In the genomic region with DNA sequence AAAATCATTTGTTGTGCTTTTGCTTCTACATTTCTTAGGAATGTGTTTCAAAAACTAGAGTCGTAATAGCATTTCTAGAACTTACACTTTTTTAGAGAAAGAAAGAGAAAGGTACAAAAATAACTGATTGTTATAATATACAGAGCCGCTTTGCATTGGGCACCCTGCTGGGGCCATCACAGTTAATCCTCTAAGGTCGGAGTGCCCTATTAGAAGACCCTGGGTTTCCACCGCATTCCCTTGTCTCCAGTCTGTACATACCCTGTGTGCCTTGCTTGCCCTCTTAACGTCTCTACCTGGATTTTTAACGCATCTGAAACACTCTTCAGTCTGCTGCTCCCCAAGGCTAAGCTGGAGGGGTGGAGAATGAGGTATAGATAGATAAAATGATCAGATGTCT, we compare ENCODE assay signal across 6 cellular contexts. TPM values are rescaled to one million over a fixed set of nuclear protein-coding genes. Genes with fewer than 3 reads are reported as not detected.
DNase-seq lines count a peak whose midpoint lies in the region; ATAC-seq and TF ChIP-seq lines count a peak whose summit lies in the region.

No MANE protein-coding gene starts in this region.

- ATAC-seq in activated CD8-positive, alpha-beta T cell treated with anti-CD3 and anti-CD28 coated beads, Interleukin-2, amount 10 ng/mL, durations not matched to agents 7 days and 5 days, result no peak
- no peak for ATAC-seq in GM18511 (IDR thresholded peaks at IDR 0.05; ENCODE audit: unreplicated experiment)
- no peak for ATAC-seq in SK-N-SH treated with all-trans-retinoic acid at 6 μM for 48 hours

- POLR2A ChIA-PET in HEK293T (lab: Yijun Ruan, JAX), result no interaction called here
- POLR2A ChIA-PET in activated CD8-positive, alpha-beta T cell treated with anti-CD3 and anti-CD28 coated beads, Interleukin-2, amount 10 ng/mL, durations not matched to agents 7 days and 5 days (lab: Charles Lee), result no interaction called here

- peaks cover 20% of the 10 kb centered on the region for H3K36me3 Mint-ChIP-seq in activated CD8-positive, alpha-beta T cell treated with anti-CD3 and anti-CD28 coated beads, Interleukin-2, amount 10 ng/mL, durations not matched to agents 7 days and 5 days (ENCODE audit: low read depth)
- peaks cover 28% of the 10 kb centered on the region for H3K36me3 Mint-ChIP-seq in mesothelial cell of epicardium

- peaks cover 5% of the 10 kb centered on the region for H3K4me1 Mint-ChIP-seq in activated CD8-positive, alpha-beta T cell treated with anti-CD3 and anti-CD28 coated beads, Interleukin-2, amount 10 ng/mL, durations not matched to agents 7 days and 5 days (ENCODE audit: low read depth)
- H3K4me1 Mint-ChIP-seq in mesothelial cell of epicardium, result peaks cover 9% of the 10 kb centered on the region

- H3K9me3 Mint-ChIP-seq in activated CD8-positive, alpha-beta T cell treated with anti-CD3 and anti-CD28 coated beads, Interleukin-2, amount 10 ng/mL, durations not matched to agents 7 days and 5 days (ENCODE audit: insufficient read depth), result no peaks in the 10 kb centered on the region
- no peaks in the 10 kb centered on the region for H3K9me3 Mint-ChIP-seq in mesothelial cell of epicardium

- CTCF ChIA-PET in HEK293T (lab: Yijun Ruan, JAX), result no interaction called here
- CTCF ChIA-PET in activated CD8-positive, alpha-beta T cell treated with anti-CD3 and anti-CD28 coated beads, Interleukin-2, amount 10 ng/mL, durations not matched to agents 7 days and 5 days (lab: Charles Lee), result no interaction called here

- peak overlapping the region; percentile 35 for H3K4me3 Mint-ChIP-seq in activated CD8-positive, alpha-beta T cell treated with anti-CD3 and anti-CD28 coated beads, Interleukin-2, amount 10 ng/mL, durations not matched to agents 7 days and 5 days
- H3K4me3 Mint-ChIP-seq in mesothelial cell of epicardium, result peak overlapping the region; percentile 90

- no peak overlapping the region for H3K27ac Mint-ChIP-seq in activated CD8-positive, alpha-beta T cell treated with anti-CD3 and anti-CD28 coated beads, Interleukin-2, amount 10 ng/mL, durations not matched to agents 7 days and 5 days
- H3K27ac Mint-ChIP-seq in mesothelial cell of epicardium, result peak overlapping the region; percentile 97

- no peaks in the 10 kb centered on the region for H3K27me3 Mint-ChIP-seq in activated CD8-positive, alpha-beta T cell treated with anti-CD3 and anti-CD28 coated beads, Interleukin-2, amount 10 ng/mL, durations not matched to agents 7 days and 5 days (ENCODE audit: low read depth)
- H3K27me3 Mint-ChIP-seq in mesothelial cell of epicardium (ENCODE audit: low read depth), result peaks cover 25% of the 10 kb centered on the region

- DNase-seq in HEK293T (ENCODE audit: extremely low spot score) (peak; percentile 14), mesothelial cell of epicardium (ENCODE audit: low spot score in 2 of 2, unreplicated experiment in 2 of 2) (no peak), NCI-H1092 (lab: John Stamatoyannopoulos, UW) (no peak)
- no peak for DNase-seq in activated CD8-positive, alpha-beta T cell treated with anti-CD3 and anti-CD28 coated beads, Interleukin-2, amount 10 ng/mL, durations not matched to agents 7 days and 5 days

- no peak for TF ChIP-seq CTCF in mesothelial cell of epicardium (IDR thresholded peaks at IDR 0.05; ENCODE audit: unreplicated experiment)

TF ChIP-seq in HEK293T, 16 proteins besides CTCF, POLR2A, EP300 and RAD21:
- TF ChIP-seq TARDBP (IDR thresholded peaks at IDR 0.05), result no peak
- TF ChIP-seq FOXK2 (IDR thresholded peaks at IDR 0.05), result no peak
- no peak for TF ChIP-seq FOXA1 (IDR thresholded peaks at IDR 0.05)
- TF ChIP-seq PKNOX1 (IDR thresholded peaks at IDR 0.05), result no peak
- TF ChIP-seq HDGF (IDR thresholded peaks at IDR 0.05; ENCODE audit: borderline replicate concordance), result no peak
- TF ChIP-seq ZNF384 (IDR thresholded peaks at IDR 0.05), result no peak
- TF ChIP-seq LEF1 (IDR thresholded peaks at IDR 0.05; ENCODE audit: borderline replicate concordance), result no peak
- no peak for TF ChIP-seq NFRKB (IDR thresholded peaks at IDR 0.05)
- no peak for TF ChIP-seq ELF4 (IDR thresholded peaks at IDR 0.05)
- TF ChIP-seq BHLHE40 (IDR thresholded peaks at IDR 0.05; ENCODE audit: borderline replicate concordance), result no peak
- no peak for TF ChIP-seq L3MBTL2 (conservative IDR thresholded peaks at IDR 0.05)
- TF ChIP-seq CTBP1 (IDR thresholded peaks at IDR 0.05; ENCODE audit: borderline replicate concordance), result no peak
- no peak for TF ChIP-seq SP1 (IDR thresholded peaks at IDR 0.05)
- no peak for TF ChIP-seq ARNT (IDR thresholded peaks at IDR 0.05)
- TF ChIP-seq FOXM1 (IDR thresholded peaks at IDR 0.05; ENCODE audit: borderline replicate concordance), result no peak
- TF ChIP-seq SUZ12 (IDR thresholded peaks at IDR 0.05), result no peak
TF ChIP-seq in HEK293T: peak in this region for 0.

TF ChIP-seq in SK-N-SH treated with all-trans-retinoic acid at 6 μM for 48 hours, 23 proteins besides CTCF, POLR2A, EP300 and RAD21 (continues in another document):
- TF ChIP-seq CREB5 (CRISPR knock-in tag; IDR thresholded peaks at IDR 0.05; ENCODE audit: low read depth) (no peak), BACH2 (CRISPR knock-in tag; IDR thresholded peaks at IDR 0.05; ENCODE audit: borderline replicate concordance) (no peak), ARNTL (CRISPR knock-in tag; IDR thresholded peaks at IDR 0.05; ENCODE audit: borderline replicate concordance, low read depth) (no peak), ZNF8 (CRISPR knock-in tag; IDR thresholded peaks at IDR 0.05) (no peak), ESRRG (CRISPR knock-in tag; IDR thresholded peaks at IDR 0.05) (no peak), CSDC2 (CRISPR knock-in tag; IDR thresholded peaks at IDR 0.05) (no peak), SNAI2 (CRISPR knock-in tag; IDR thresholded peaks at IDR 0.05) (no peak), ZC3H10 (CRISPR knock-in tag; IDR thresholded peaks at IDR 0.05) (no peak), PPARA (CRISPR knock-in tag; IDR thresholded peaks at IDR 0.05; ENCODE audit: borderline replicate concordance) (no peak), ZFP3 (CRISPR knock-in tag; IDR thresholded peaks at IDR 0.05) (no peak), ISL1 (CRISPR knock-in tag; IDR thresholded peaks at IDR 0.05) (no peak), GLIS3 (CRISPR knock-in tag; IDR thresholded peaks at IDR 0.05) (no peak), TOX (CRISPR knock-in tag; IDR thresholded peaks at IDR 0.05; ENCODE audit: borderline replicate concordance) (no peak)
- TF ChIP-seq, protein P1, sequence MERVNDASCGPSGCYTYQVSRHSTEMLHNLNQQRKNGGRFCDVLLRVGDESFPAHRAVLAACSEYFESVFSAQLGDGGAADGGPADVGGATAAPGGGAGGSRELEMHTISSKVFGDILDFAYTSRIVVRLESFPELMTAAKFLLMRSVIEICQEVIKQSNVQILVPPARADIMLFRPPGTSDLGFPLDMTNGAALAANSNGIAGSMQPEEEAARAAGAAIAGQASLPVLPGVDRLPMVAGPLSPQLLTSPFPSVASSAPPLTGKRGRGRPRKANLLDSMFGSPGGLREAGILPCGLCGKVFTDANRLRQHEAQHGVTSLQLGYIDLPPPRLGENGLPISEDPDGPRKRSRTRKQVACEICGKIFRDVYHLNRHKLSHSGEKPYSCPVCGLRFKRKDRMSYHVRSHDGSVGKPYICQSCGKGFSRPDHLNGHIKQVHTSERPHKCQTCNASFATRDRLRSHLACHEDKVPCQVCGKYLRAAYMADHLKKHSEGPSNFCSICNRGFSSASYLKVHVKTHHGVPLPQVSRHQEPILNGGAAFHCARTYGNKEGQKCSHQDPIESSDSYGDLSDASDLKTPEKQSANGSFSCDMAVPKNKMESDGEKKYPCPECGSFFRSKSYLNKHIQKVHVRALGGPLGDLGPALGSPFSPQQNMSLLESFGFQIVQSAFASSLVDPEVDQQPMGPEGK (CRISPR knock-in tag; IDR thresholded peaks at IDR 0.05; ENCODE audit: borderline replicate concordance), result no peak
- TF ChIP-seq, protein P2, sequence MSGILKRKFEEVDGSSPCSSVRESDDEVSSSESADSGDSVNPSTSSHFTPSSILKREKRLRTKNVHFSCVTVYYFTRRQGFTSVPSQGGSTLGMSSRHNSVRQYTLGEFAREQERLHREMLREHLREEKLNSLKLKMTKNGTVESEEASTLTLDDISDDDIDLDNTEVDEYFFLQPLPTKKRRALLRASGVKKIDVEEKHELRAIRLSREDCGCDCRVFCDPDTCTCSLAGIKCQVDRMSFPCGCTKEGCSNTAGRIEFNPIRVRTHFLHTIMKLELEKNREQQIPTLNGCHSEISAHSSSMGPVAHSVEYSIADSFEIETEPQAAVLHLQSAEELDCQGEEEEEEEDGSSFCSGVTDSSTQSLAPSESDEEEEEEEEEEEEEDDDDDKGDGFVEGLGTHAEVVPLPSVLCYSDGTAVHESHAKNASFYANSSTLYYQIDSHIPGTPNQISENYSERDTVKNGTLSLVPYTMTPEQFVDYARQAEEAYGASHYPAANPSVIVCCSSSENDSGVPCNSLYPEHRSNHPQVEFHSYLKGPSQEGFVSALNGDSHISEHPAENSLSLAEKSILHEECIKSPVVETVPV (CRISPR knock-in tag; IDR thresholded peaks at IDR 0.05), result no peak

RNA-seq across cellular contexts. Expression of gene MARVELD2, which starts 1.3 kb away (rescaled TPM):
- under 1 TPM; 0.18 to 0.26 TPM for total RNA-seq in activated CD8-positive, alpha-beta T cell treated with anti-CD3 and anti-CD28 coated beads, Interleukin-2, amount 10 ng/mL, durations not matched to agents 7 days and 5 days
- 18.8 to 20.0 TPM (median 19.6 TPM) in 3 replicates for total RNA-seq in mesothelial cell of epicardium

RNA-seq across cellular contexts. Expression of gene RAD17, which starts 46.6 kb away (rescaled TPM):
- total RNA-seq in activated CD8-positive, alpha-beta T cell treated with anti-CD3 and anti-CD28 coated beads, Interleukin-2, amount 10 ng/mL, durations not matched to agents 7 days and 5 days, result 10 to 100 TPM; 22.6 TPM
- total RNA-seq in mesothelial cell of epicardium, result 31.6 to 33.4 TPM (median 33.2 TPM) in 3 replicates

RNA-seq across cellular contexts. Expression of gene AK6, which starts 46.9 kb away (rescaled TPM):
- total RNA-seq in activated CD8-positive, alpha-beta T cell treated with anti-CD3 and anti-CD28 coated beads, Interleukin-2, amount 10 ng/mL, durations not matched to agents 7 days and 5 days, result 10 to 100 TPM; 36.8 to 39.7 TPM
- total RNA-seq in mesothelial cell of epicardium, result 28.0 to 31.3 TPM (median 28.3 TPM) in 3 replicates

RNA-seq across cellular contexts. Expression of gene TAF9, which starts 46.9 kb away (rescaled TPM):
- total RNA-seq in activated CD8-positive, alpha-beta T cell treated with anti-CD3 and anti-CD28 coated beads, Interleukin-2, amount 10 ng/mL, durations not matched to agents 7 days and 5 days, result 10 to 100 TPM; 52.0 to 52.8 TPM
- total RNA-seq in mesothelial cell of epicardium, result 47.1 to 50.4 TPM (median 49.0 TPM) in 3 replicates

Comparison
In these comparisons a context has a peak if more than half of its experiments do, and no peak if none do; other contexts are left out.
1. RNA of gene MARVELD2, which starts 1.3 kb away (total RNA-seq): 18.8 to 20.0 TPM in mesothelial cell of epicardium; 0.18 to 0.26 TPM in activated CD8-positive, alpha-beta T cell treated with anti-CD3 and anti-CD28 coated beads, Interleukin-2, amount 10 ng/mL, durations not matched to agents 7 days and 5 days; every median in the first group is over 10 times any median in the second.